In genomic region chr3:42685363-42685881, GRCh38 we compare ENCODE assay signal across 1 cellular context.
TF ChIP-seq lines count a peak whose summit lies in the region.

A gene with protein sequence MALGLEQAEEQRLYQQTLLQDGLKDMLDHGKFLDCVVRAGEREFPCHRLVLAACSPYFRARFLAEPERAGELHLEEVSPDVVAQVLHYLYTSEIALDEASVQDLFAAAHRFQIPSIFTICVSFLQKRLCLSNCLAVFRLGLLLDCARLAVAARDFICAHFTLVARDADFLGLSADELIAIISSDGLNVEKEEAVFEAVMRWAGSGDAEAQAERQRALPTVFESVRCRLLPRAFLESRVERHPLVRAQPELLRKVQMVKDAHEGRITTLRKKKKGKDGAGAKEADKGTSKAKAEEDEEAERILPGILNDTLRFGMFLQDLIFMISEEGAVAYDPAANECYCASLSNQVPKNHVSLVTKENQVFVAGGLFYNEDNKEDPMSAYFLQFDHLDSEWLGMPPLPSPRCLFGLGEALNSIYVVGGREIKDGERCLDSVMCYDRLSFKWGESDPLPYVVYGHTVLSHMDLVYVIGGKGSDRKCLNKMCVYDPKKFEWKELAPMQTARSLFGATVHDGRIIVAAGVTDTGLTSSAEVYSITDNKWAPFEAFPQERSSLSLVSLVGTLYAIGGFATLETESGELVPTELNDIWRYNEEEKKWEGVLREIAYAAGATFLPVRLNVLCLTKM (plus strand): TSS chr3:42685537. CDS start chr3:42685619, 82 bp downstream.

TF ChIP-seq in GM23338, 12 proteins besides CTCF, POLR2A, EP300 and RAD21 (continued from another document):
- no peak for TF ChIP-seq ZNF462 (CRISPR knock-in tag; IDR thresholded peaks at IDR 0.05)
- TF ChIP-seq POLR2AphosphoS5 (IDR thresholded peaks at IDR 0.05; ENCODE audit: low read depth), result no peak
- TF ChIP-seq ZNF331 (CRISPR knock-in tag; IDR thresholded peaks at IDR 0.05; ENCODE audit: low read depth), result no peak
- TF ChIP-seq STAT1 (IDR thresholded peaks at IDR 0.05; ENCODE audit: unreplicated experiment), result no peak
- TF ChIP-seq EZH2phosphoT487 (IDR thresholded peaks at IDR 0.05; ENCODE audit: unreplicated experiment), result no peak
- no peak for TF ChIP-seq EZH2 (IDR thresholded peaks at IDR 0.05; ENCODE audit: low read depth, unreplicated experiment)
- TF ChIP-seq NANOG (IDR thresholded peaks at IDR 0.05; ENCODE audit: borderline replicate concordance), result no peak
